Comparison of ENCODE assay signal across 9 cellular contexts in genomic region chr3:172156309-172156998, GRCh38.
DNase-seq lines count a peak whose midpoint lies in the region; ATAC-seq, FAIRE-seq and TF ChIP-seq lines count a peak whose summit lies in the region.
"Had no signal": no experiment of that assay in that cellular context is flagged by ENCODE, and none has a peak within 500 bp of the region (broad histone marks: within the 10 kb centered on the region; RNA-seq: fewer than 3 reads in every experiment).

No MANE protein-coding gene starts in this region.

- intact Hi-C loops in kidney (cut with DNase I), result no loop called here

- H3K36me3 ChIP-seq in HUES64 (ENCODE audit: insufficient read depth, low read length) (no peaks in the 10 kb centered on the region), kidney (ENCODE audit: control insufficient read depth in 1 of 2, insufficient read depth in 2 of 2, low read length in 2 of 2) (no peaks in the 10 kb centered on the region), suprapubic skin (no peaks in the 10 kb centered on the region), WERI-Rb-1 (no peaks in the 10 kb centered on the region)

- WGBS in HUES64, result 57% methylated on average over 11 of the region's 11 CpGs
- WGBS in suprapubic skin, result 31% methylated on average over 11 of the region's 11 CpGs

- no peak for ATAC-seq in GM21447 (IDR thresholded peaks at IDR 0.05; ENCODE audit: unreplicated experiment)

- DNase-seq in kidney (peak; percentile 82), suprapubic skin (ENCODE audit: low spot score in 2 of 2) (peak in 1 of 2 donors; percentile 73), WERI-Rb-1 (no peak)
- no peak for DNase-seq in effector CD4-positive, alpha-beta T cell
- DNase-seq: hippocampal formation, OCI-M1 had no signal

- TF ChIP-seq POLR2A in suprapubic skin (IDR thresholded peaks at IDR 0.05), result no peak

- H3K9me3 ChIP-seq in HUES64 (ENCODE audit: insufficient read depth, low read depth, low read length), result no peaks in the 10 kb centered on the region
- no peaks in the 10 kb centered on the region for H3K9me3 ChIP-seq in kidney (ENCODE audit: control insufficient read depth in 1 of 2, low read length in 2 of 2)
- no peaks in the 10 kb centered on the region for H3K9me3 ChIP-seq in suprapubic skin
- H3K9me3 ChIP-seq in WERI-Rb-1 (ENCODE audit: severe bottlenecking), result no peaks in the 10 kb centered on the region

- no peak overlapping the region for H3K9ac ChIP-seq in HUES64 (ENCODE audit: low read depth, low read length)
- H3K9ac ChIP-seq in kidney (ENCODE audit: low read length in 2 of 2), result no peak overlapping the region

- FAIRE-seq in kidney (lab: Jason Lieb, UNC), result no peak

- TF ChIP-seq CTCF in VCaP (conservative IDR thresholded peaks at IDR 0.05), result no peak
- no peak for TF ChIP-seq CTCF in kidney (IDR thresholded peaks at IDR 0.05; ENCODE audit: borderline replicate concordance, extremely low read depth, insufficient read depth)
- no peak for TF ChIP-seq CTCF in suprapubic skin (IDR thresholded peaks at IDR 0.05)
- no peak for TF ChIP-seq CTCF in WERI-Rb-1 (IDR thresholded peaks at IDR 0.05; ENCODE audit: low read depth, low read length)

- H3K4me1 ChIP-seq in HUES64 (ENCODE audit: insufficient read depth, low read length), result peaks cover 81% of the 10 kb centered on the region
- peaks cover 22 to 34% of the 10 kb centered on the region in 2 donors for H3K4me1 ChIP-seq in kidney (ENCODE audit: control insufficient read depth in 1 of 2, insufficient read depth in 1 of 2, low read depth in 1 of 2, low read length in 2 of 2)
- H3K4me1 ChIP-seq in suprapubic skin, result peaks cover 67% of the 10 kb centered on the region

- peak overlapping the region; percentile 3; the same call in 1 of the 2 replicates for H3K4me3 ChIP-seq in HUES64 (ENCODE audit: low read length)
- no peak overlapping the region for H3K4me3 ChIP-seq in kidney (ENCODE audit: low read length in 2 of 2)
- H3K4me3 ChIP-seq in suprapubic skin, result no peak overlapping the region
- no peak overlapping the region for H3K4me3 ChIP-seq in WERI-Rb-1 (ENCODE audit: low read depth, low read length)

- H3K27ac ChIP-seq in HUES64 (ENCODE audit: low read depth, low read length), result peak overlapping the region; percentile 79
- peak overlapping the region; percentile 26; the same call in 1 of the 2 replicates for H3K27ac ChIP-seq in VCaP
- peak overlapping the region; percentile 33 to 59 for H3K27ac ChIP-seq in kidney (ENCODE audit: low read depth in 2 of 2, low read length in 2 of 2)
- peak overlapping the region; percentile 30 for H3K27ac ChIP-seq in suprapubic skin
- H3K27ac ChIP-seq in WERI-Rb-1, result no peak overlapping the region

- no peak for TF ChIP-seq EP300 in suprapubic skin (IDR thresholded peaks at IDR 0.05)

- H3K27me3 ChIP-seq in HUES64 (ENCODE audit: insufficient read depth, low read length) (no peaks in the 10 kb centered on the region), suprapubic skin (no peaks in the 10 kb centered on the region), WERI-Rb-1 (ENCODE audit: insufficient read depth, low read depth, severe bottlenecking) (no peaks in the 10 kb centered on the region)
